In the genomic region with DNA sequence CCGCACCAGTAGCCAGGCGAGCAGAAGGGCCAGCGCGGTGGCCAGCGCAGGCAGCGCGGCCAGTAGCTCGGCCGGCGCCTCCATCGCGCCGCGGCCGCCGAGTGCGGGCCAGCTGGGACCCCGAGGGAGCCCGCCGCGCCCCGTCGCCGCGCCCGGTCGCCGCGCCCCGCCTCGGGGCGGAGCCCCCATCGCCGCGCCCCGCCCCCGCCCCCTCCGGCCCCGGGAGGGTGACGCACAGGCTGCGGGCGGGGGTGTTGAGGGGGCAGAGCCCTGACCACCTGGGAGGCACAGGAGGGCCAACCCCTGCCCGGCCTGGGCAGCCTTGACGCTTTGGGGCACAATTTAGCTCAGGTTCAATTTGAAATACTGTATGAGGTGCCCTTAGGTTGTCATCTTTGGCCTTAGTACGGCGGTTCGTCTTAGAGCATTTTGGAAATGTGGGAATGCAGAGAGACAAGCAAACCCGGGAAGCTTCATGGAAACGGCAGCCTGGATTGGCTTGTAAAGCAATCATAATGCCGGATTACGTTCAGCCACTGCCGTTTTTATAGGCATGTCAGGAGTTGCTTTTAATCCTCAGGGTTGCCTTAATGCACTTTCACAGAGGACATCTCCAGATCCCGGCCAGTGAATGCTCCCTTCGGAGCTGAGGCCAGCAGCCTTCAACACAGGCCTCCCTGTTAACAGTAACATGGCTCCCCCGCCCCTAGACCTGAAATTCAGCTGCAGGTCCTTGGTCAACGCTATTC, we compare ENCODE assay signal across 8 cellular contexts. TPM values are rescaled to one million over a fixed set of nuclear protein-coding genes. Genes with fewer than 3 reads are reported as not detected.
DNase-seq lines count a peak whose midpoint lies in the region; TF ChIP-seq lines count a peak whose summit lies in the region.

MXRA7 (minus strand) TSS at position 103 of the 749 bp plus-strand sequence; CDS start at position 84, 19 bp downstream.

- H3K9me3 Mint-ChIP-seq in activated naive CD4-positive, alpha-beta T cell treated with anti-CD3 and anti-CD28 coated beads, Interleukin-2, amount 50 U/mL, for 24 hours: no peaks in the 10 kb centered on the region
- H3K9me3 Mint-ChIP-seq in neural progenitor cell: no peaks in the 10 kb centered on the region

- peak within 1 kb of the TSS; percentile 91 for H3K4me3 ChIP-seq in AG10803 (ENCODE audit: low read length)
- H3K4me3 ChIP-seq in HFF-Myc (replicated peaks; ENCODE audit: low read depth, low read length): peak within 1 kb of the TSS; percentile 70
- H3K4me3 ChIP-seq in neural progenitor cell: peak within 1 kb of the TSS; percentile 69
- peak within 1 kb of the TSS; percentile 95 to 97 for H3K4me3 ChIP-seq in tibial artery

- no peak within 1 kb of the TSS for H3K27ac ChIP-seq in neural progenitor cell
- peak within 1 kb of the TSS; percentile 96 to 98 for H3K27ac ChIP-seq in tibial artery

- H3K27me3 Mint-ChIP-seq in activated naive CD4-positive, alpha-beta T cell treated with anti-CD3 and anti-CD28 coated beads, Interleukin-2, amount 50 U/mL, for 24 hours: no peaks in the 10 kb centered on the region
- peaks cover 3% of the 10 kb centered on the region for H3K27me3 Mint-ChIP-seq in neural progenitor cell (ENCODE audit: insufficient read depth, low read depth)

- DNase-seq in AG10803 (ENCODE audit: low read depth): peak; percentile 65
- DNase-seq in HFF-Myc (ENCODE audit: extremely low read depth, low read depth): no peak
- DNase-seq in RPMI8226: peak; percentile 49
- DNase-seq in germinal center (ENCODE audit: low spot score): peak; percentile 77
- peak; percentile 87 for DNase-seq in neural progenitor cell (ENCODE audit: low spot score)
- DNase-seq in tibial artery: peak; percentile 66 to 91
- DNase-seq in NK-92 (lab: John Stamatoyannopoulos, UW; ENCODE audit: unreplicated experiment): no peak

- no peak within 1 kb of the TSS for H3K27ac Mint-ChIP-seq in activated naive CD4-positive, alpha-beta T cell treated with anti-CD3 and anti-CD28 coated beads, Interleukin-2, amount 50 U/mL, for 24 hours
- no peak within 1 kb of the TSS for H3K27ac Mint-ChIP-seq in neural progenitor cell

- H3F3A ChIP-seq in neural progenitor cell (ENCODE audit: low read depth): peaks cover 35% of the 10 kb centered on the region

- H3K4me2 ChIP-seq in neural progenitor cell: peak within 1 kb of the TSS; percentile 96

- H3K4me1 ChIP-seq in neural progenitor cell (peaks cover 31% of the 10 kb centered on the region), tibial artery (peaks cover 12 to 47% (median 38%) of the 10 kb centered on the region in 4 donors)

- no peak for TF ChIP-seq CTCF in AG10803 (conservative IDR thresholded peaks at IDR 0.05; ENCODE audit: low read length)
- no peak for TF ChIP-seq CTCF in HFF-Myc (IDR thresholded peaks at IDR 0.05; ENCODE audit: low read depth, low read length, missing control alignments)
- no peak for TF ChIP-seq CTCF in neural progenitor cell (IDR thresholded peaks at IDR 0.05)
- no peak for TF ChIP-seq CTCF in tibial artery (IDR thresholded peaks at IDR 0.05)

- H4K20me1 ChIP-seq in neural progenitor cell (ENCODE audit: low read depth): peaks cover 18% of the 10 kb centered on the region

- peaks cover 5% of the 10 kb centered on the region for H3K36me3 Mint-ChIP-seq in activated naive CD4-positive, alpha-beta T cell treated with anti-CD3 and anti-CD28 coated beads, Interleukin-2, amount 50 U/mL, for 24 hours
- H3K36me3 Mint-ChIP-seq in neural progenitor cell: peaks cover 3% of the 10 kb centered on the region

- H3K36me3 ChIP-seq in neural progenitor cell (no peaks in the 10 kb centered on the region), tibial artery (peaks cover 2 to 32% (median 28%) of the 10 kb centered on the region in 3 donors)

- intact Hi-C loops in tibial artery (cut with DNase I; ENCODE audit: low total_unique reads): loop anchor here (10.0 kb wide), 3 partner anchors 86 to 186 kb away; no protein-coding TSS in a partner anchor

- H3K4me3 Mint-ChIP-seq in activated naive CD4-positive, alpha-beta T cell treated with anti-CD3 and anti-CD28 coated beads, Interleukin-2, amount 50 U/mL, for 24 hours: peak within 1 kb of the TSS; percentile 73
- H3K4me3 Mint-ChIP-seq in neural progenitor cell: peak within 1 kb of the TSS; percentile 91

- H3K79me2 ChIP-seq in neural progenitor cell (ENCODE audit: low read depth): peaks cover 4% of the 10 kb centered on the region

- no peaks in the 10 kb centered on the region for H3K9me3 ChIP-seq in neural progenitor cell (ENCODE audit: low read depth)
- no peaks in the 10 kb centered on the region for H3K9me3 ChIP-seq in tibial artery

- H3K9ac ChIP-seq in neural progenitor cell: no peak within 1 kb of the TSS

- peaks cover 11% of the 10 kb centered on the region for H3K27me3 ChIP-seq in neural progenitor cell
- H3K27me3 ChIP-seq in tibial artery: no peaks in the 10 kb centered on the region

- peaks cover 41% of the 10 kb centered on the region for H3K4me1 Mint-ChIP-seq in activated naive CD4-positive, alpha-beta T cell treated with anti-CD3 and anti-CD28 coated beads, Interleukin-2, amount 50 U/mL, for 24 hours
- peaks cover 40% of the 10 kb centered on the region for H3K4me1 Mint-ChIP-seq in neural progenitor cell

- peak within 1 kb of the TSS; percentile 30 for H2AFZ ChIP-seq in neural progenitor cell (replicated peaks)

RNA-seq across cellular contexts. Expression of gene MXRA7, which starts in this region (rescaled TPM):
- total RNA-seq in neural progenitor cell (ENCODE audit: low replicate concordance): 54.6 and 55.4 TPM in 2 replicates

Comparison
In these comparisons a context has a peak if more than half of its experiments do, and no peak if none do; other contexts are left out.
1. DNase-seq: peak in AG10803 (single experiment), RPMI8226 (single experiment), germinal center (single experiment), neural progenitor cell (single experiment) and tibial artery (2 of 2); none in HFF-Myc (single experiment) and NK-92 (single experiment).
2. Peak in every context shown above with its lines, with median percentiles within 50 percentile points of each other: H3K4me3 ChIP-seq.